8 cellular contexts compared by ENCODE assay signal in genomic region chr15:90716317-90716975, GRCh38. TPM values are rescaled to one million over a fixed set of nuclear protein-coding genes. Genes with fewer than 3 reads are reported as not detected.
DNase-seq lines count a peak whose midpoint lies in the region; ATAC-seq and TF ChIP-seq lines count a peak whose summit lies in the region.

No MANE protein-coding gene starts in this region.

- peak overlapping the region; percentile 99 for H3K4me3 Mint-ChIP-seq in neural crest cell

- peak; percentile 15 to 36 for DNase-seq in NCI-H526 (lab: John Stamatoyannopoulos, UW)
- DNase-seq in NCI-H526 treated with DMSO at 0.1 percent for 48 hours (lab: John Stamatoyannopoulos, UW), result no peak
- DNase-seq in RWPE1 (ENCODE audit: low spot score), result peak; percentile 16
- no peak for DNase-seq in epithelial cell of esophagus (ENCODE audit: low read depth)
- DNase-seq in neural crest cell (ENCODE audit: low read depth, low spot score), result no peak
- no peak for DNase-seq in NCI-H128 (lab: John Stamatoyannopoulos, UW; ENCODE audit: unreplicated experiment)
- DNase-seq in DMS114 treated with DMSO at 0.1 percent for 48 hours (lab: John Stamatoyannopoulos, UW; ENCODE audit: unreplicated experiment), result no peak

- H3K27ac Mint-ChIP-seq in neural crest cell (ENCODE audit: unreplicated experiment), result peak overlapping the region; percentile 98

- H3K4me1 Mint-ChIP-seq in neural crest cell, result peaks cover 31% of the 10 kb centered on the region

- no peak for ATAC-seq in GM21528 (IDR thresholded peaks at IDR 0.05; ENCODE audit: low FRiP score, unreplicated experiment)

- H3K9me3 Mint-ChIP-seq in neural crest cell, result no peaks in the 10 kb centered on the region

- peak overlapping the region; percentile 90 for H3K27ac ChIP-seq in RWPE1

- CTCF ChIA-PET in RWPE1 (lab: Yijun Ruan, JAX), result interaction anchor here (0.7 to 1.2 kb wide), 4 partner anchors 9 to 240 kb away, joined by 3 to 4 read pairs (median 3); no protein-coding TSS in a partner anchor

- H3K36me3 Mint-ChIP-seq in neural crest cell (ENCODE audit: low read depth), result no peaks in the 10 kb centered on the region

- no peaks in the 10 kb centered on the region for H3K27me3 Mint-ChIP-seq in neural crest cell (ENCODE audit: low read depth)

- H3K4me3 ChIP-seq in epithelial cell of esophagus (ENCODE audit: low read length), result peak overlapping the region; percentile 93

- POLR2A ChIA-PET in RWPE1 (lab: Yijun Ruan, JAX; ENCODE audit: low non-redundant PET), result no interaction called here

- TF ChIP-seq CTCF in RWPE1 (conservative IDR thresholded peaks at IDR 0.05; ENCODE audit: low read depth), result no peak
- no peak for TF ChIP-seq CTCF in epithelial cell of esophagus (IDR thresholded peaks at IDR 0.05; ENCODE audit: insufficient read depth, low read depth, low read length, missing control alignments)
- TF ChIP-seq CTCF in neural crest cell (conservative IDR thresholded peaks at IDR 0.05), result no peak

RNA-seq across cellular contexts. Expression of gene BLM, which starts 0.7 kb away (rescaled TPM):
- total RNA-seq in neural crest cell, result 44.8 and 47.8 TPM in 2 replicates

Comparison
In these comparisons a context has a peak if more than half of its experiments do, and no peak if none do; other contexts are left out.
1. DNase-seq: peak in NCI-H526 (2 of 2) and RWPE1 (single experiment); none in NCI-H526 treated with DMSO at 0.1 percent for 48 hours (single experiment), epithelial cell of esophagus (single experiment), neural crest cell (single experiment), NCI-H128 (single experiment) and DMS114 treated with DMSO at 0.1 percent for 48 hours (single experiment).